11 cellular contexts compared by ENCODE assay signal in genomic region chr3:170899455-170899854, GRCh38.
"Had no signal": no experiment of that assay in that cellular context is flagged by ENCODE, and none has a peak within 500 bp of the region (broad histone marks: within the 10 kb centered on the region; RNA-seq: fewer than 3 reads in every experiment).

No MANE protein-coding gene starts in this region.

- H3K4me2 ChIP-seq: GM23338 had no signal

- ATAC-seq: GM23338, HCT116 had no signal

- H3K4me1 ChIP-seq: HAP-1 had no signal

- FAIRE-seq: H1, H54 had no signal

- H3K27ac ChIP-seq: GM23248 had no signal

- H3K36me3 ChIP-seq: HAP-1 had no signal

- H2AFZ ChIP-seq: GM23248, GM23338 had no signal

- DNase-seq: GM23248, GOT3, H7, H9, HCEC 1CT, HFFc6 had no signal

- H3K9ac ChIP-seq: GM23248 had no signal

- H3K4me3 ChIP-seq: GM23248, GM23338, HAP-1 had no signal
